Comparison of ENCODE assay signal across 8 cellular contexts in the genomic region with DNA sequence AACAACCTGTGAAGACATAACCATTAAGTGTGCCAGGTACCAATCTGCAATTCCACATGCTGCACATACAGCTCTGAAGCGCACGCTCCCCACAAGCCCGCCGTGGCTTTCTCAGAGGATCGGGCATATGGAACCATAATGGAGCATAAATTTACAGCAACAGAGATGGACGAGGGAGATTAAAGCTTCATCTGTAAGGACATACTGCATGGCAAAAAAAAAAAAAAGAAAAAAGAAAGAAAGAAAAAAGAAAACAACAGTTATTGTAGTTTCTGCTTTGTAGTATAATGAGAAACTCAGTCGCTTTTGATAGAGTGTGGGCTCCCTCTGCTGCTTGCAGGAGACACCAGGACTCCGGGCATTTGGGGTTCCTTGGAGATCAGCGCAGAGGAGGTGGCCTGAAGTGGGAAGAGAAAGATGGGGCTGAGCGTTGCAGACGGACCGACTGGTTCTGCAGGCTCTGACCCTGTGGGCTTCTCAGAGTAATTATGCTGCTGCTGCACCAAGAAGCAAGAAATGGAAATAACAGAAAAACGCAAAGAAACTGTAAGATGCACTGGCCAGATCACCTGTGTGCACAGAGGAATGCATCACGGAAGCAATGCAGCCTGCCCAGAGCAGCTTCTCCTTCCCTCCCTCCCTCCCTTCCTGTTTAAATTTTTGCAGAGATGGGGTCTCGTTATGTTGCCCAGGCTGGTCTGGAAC. TPM values are rescaled to one million over a fixed set of nuclear protein-coding genes. Genes with fewer than 3 reads are reported as not detected.
DNase-seq lines count a peak whose midpoint lies in the region; ATAC-seq, FAIRE-seq and TF ChIP-seq lines count a peak whose summit lies in the region.

No MANE protein-coding gene starts in this region.

- intact Hi-C loops in adrenal gland (cut with DNase I), result loop anchor here in 1 of 2 donors (5.0 kb wide), 2 partner anchors 228 to 283 kb away; no protein-coding TSS in a partner anchor

- FAIRE-seq in G401.6 (lab: Jason Lieb, UNC), result peak; percentile 67

- ATAC-seq in RWPE2 (ENCODE audit: low read depth), result peak; percentile 96
- no peak for ATAC-seq in GM18517 (IDR thresholded peaks at IDR 0.05; ENCODE audit: unreplicated experiment)
- no peak for ATAC-seq in GM19452 (IDR thresholded peaks at IDR 0.05; ENCODE audit: unreplicated experiment)

- no peak for TF ChIP-seq POLR2A in adrenal gland (IDR thresholded peaks at IDR 0.05)

- DNase-seq in RWPE2 (ENCODE audit: low spot score), result no peak
- peak; percentile 50 to 87 (median 62) for DNase-seq in adrenal gland
- peak; percentile 53 for DNase-seq in right atrium auricular region (ENCODE audit: low spot score)
- DNase-seq in retina, result peak; percentile 60

- 28 to 36% (median 30%) methylated on average over 15 of the region's 15 CpGs for WGBS in adrenal gland, 4 donors

- H3K4me1 ChIP-seq in RWPE2 (ENCODE audit: insufficient read depth, poor library complexity, severe bottlenecking) (no peaks in the 10 kb centered on the region), adrenal gland (replicated peaks in 1 of 2) (no peaks in the 10 kb centered on the region), right atrium auricular region (no peaks in the 10 kb centered on the region)

- H3K27ac ChIP-seq in RWPE2 (ENCODE audit: poor library complexity, severe bottlenecking) (no peak overlapping the region), adrenal gland (no peak overlapping the region), right atrium auricular region (no peak overlapping the region)

- peak; percentile 92 for TF ChIP-seq CTCF in LNCAP (IDR thresholded peaks at IDR 0.05)
- peak; percentile 81 for TF ChIP-seq CTCF in RWPE2 (IDR thresholded peaks at IDR 0.05; ENCODE audit: poor library complexity, severe bottlenecking)
- TF ChIP-seq CTCF in adrenal gland (IDR thresholded peaks at IDR 0.05), result peak; percentile 38 to 91 (median 70)
- TF ChIP-seq CTCF in right atrium auricular region (IDR thresholded peaks at IDR 0.05), result peak; percentile 32 to 68

- H3K36me3 ChIP-seq in RWPE2 (ENCODE audit: low read depth) (no peaks in the 10 kb centered on the region), adrenal gland (replicated peaks in 1 of 2) (no peaks in the 10 kb centered on the region), right atrium auricular region (no peaks in the 10 kb centered on the region)

- H3K4me3 ChIP-seq in RWPE2 (ENCODE audit: severe bottlenecking) (no peak overlapping the region), adrenal gland (no peak overlapping the region), right atrium auricular region (no peak overlapping the region)

- no peaks in the 10 kb centered on the region for H3K9me3 ChIP-seq in RWPE2 (ENCODE audit: severe bottlenecking)
- no peaks in the 10 kb centered on the region for H3K9me3 ChIP-seq in adrenal gland (replicated peaks in 1 of 3)
- no peaks in the 10 kb centered on the region for H3K9me3 ChIP-seq in right atrium auricular region

- H3K27me3 ChIP-seq in RWPE2 (ENCODE audit: insufficient read depth, poor library complexity, severe bottlenecking) (no peaks in the 10 kb centered on the region), adrenal gland (no peaks in the 10 kb centered on the region), right atrium auricular region (no peaks in the 10 kb centered on the region)

RNA-seq across cellular contexts. Expression of gene PDCD5, which starts 10.8 kb away (rescaled TPM):
- total RNA-seq in adrenal gland (100 to 1,000 TPM in 3 of 8 donors, 10 to 100 TPM in 5; 56.4 to 211 (median 92.0) TPM), right atrium auricular region (100 to 1,000 TPM; 144 to 191 TPM)
- polyA plus RNA-seq in adrenal gland, result 100 to 1,000 TPM; 190 to 274 (median 208) TPM
